ENCODE assay signal across 22 cellular contexts in genomic region chr16:89104930-89105571, GRCh38. TPM values are rescaled to one million over a fixed set of nuclear protein-coding genes. Genes with fewer than 3 reads are reported as not detected.
A peak's percentile ranks its signal among the peaks of the same experiment; 100 is the strongest.
DNase-seq lines count a peak whose midpoint lies in the region; ATAC-seq and TF ChIP-seq lines count a peak whose summit lies in the region.
"Had no signal": no experiment of that assay in that cellular context is flagged by ENCODE, and none has a peak within 500 bp of the region (broad histone marks: within the 10 kb centered on the region; RNA-seq: fewer than 3 reads in every experiment).

No MANE protein-coding gene starts in this region.

- H3K36me3 Mint-ChIP-seq in activated naive CD8-positive, alpha-beta T cell treated with anti-CD3 and anti-CD28 coated beads, Interleukin-2, amount 50 U/mL, for 24 hours (ENCODE audit: low read depth), result peaks cover 37% of the 10 kb centered on the region
- peaks cover 26% of the 10 kb centered on the region for H3K36me3 Mint-ChIP-seq in activated naive CD8-positive, alpha-beta T cell treated with anti-CD3 and anti-CD28 coated beads for 36 hours

- H3K4me1 ChIP-seq in thyroid gland, result no peaks in the 10 kb centered on the region
- H3K4me1 ChIP-seq: parathyroid adenoma had no signal

- no peak overlapping the region for H3K27ac Mint-ChIP-seq in activated naive CD8-positive, alpha-beta T cell treated with anti-CD3 and anti-CD28 coated beads, Interleukin-2, amount 50 U/mL, for 24 hours
- H3K27ac Mint-ChIP-seq in activated naive CD8-positive, alpha-beta T cell treated with anti-CD3 and anti-CD28 coated beads for 36 hours, result no peak overlapping the region
- H3K27ac Mint-ChIP-seq: activated CD4-positive, alpha-beta T cell treated with anti-CD3 and anti-CD28 coated beads, Interleukin-2, amount 10 ng/mL, durations not matched to agents 24 days and 14 days; activated naive CD8-positive, alpha-beta T cell treated with anti-CD3 and anti-CD28 coated beads, Interleukin-2, amount 10 ng/mL, durations not matched to agents 7 days and 5 days; CD8-positive, alpha-beta T cell; endodermal cell; stimulated activated naive CD8-positive, alpha-beta T cell treated with anti-CD3 and anti-CD28 coated beads, Interleukin-15, Interleukin-2, amounts not matched to agents 100 ng/mL and 50 ng/mL, for 24 hours had no signal

- H3K9me3 Mint-ChIP-seq in activated naive CD8-positive, alpha-beta T cell treated with anti-CD3 and anti-CD28 coated beads, Interleukin-2, amount 50 U/mL, for 24 hours, result no peaks in the 10 kb centered on the region
- no peaks in the 10 kb centered on the region for H3K9me3 Mint-ChIP-seq in activated naive CD8-positive, alpha-beta T cell treated with anti-CD3 and anti-CD28 coated beads for 36 hours
- H3K9me3 Mint-ChIP-seq: activated CD4-positive, alpha-beta T cell treated with anti-CD3 and anti-CD28 coated beads, Interleukin-2, amount 10 ng/mL, durations not matched to agents 24 days and 14 days; activated naive CD8-positive, alpha-beta T cell treated with anti-CD3 and anti-CD28 coated beads, Interleukin-2, amount 10 ng/mL, durations not matched to agents 7 days and 5 days; CD8-positive, alpha-beta T cell; endodermal cell; stimulated activated naive CD8-positive, alpha-beta T cell treated with anti-CD3 and anti-CD28 coated beads, Interleukin-15, Interleukin-2, amounts not matched to agents 100 ng/mL and 50 ng/mL, for 24 hours had no signal

- no peak overlapping the region for H3K4me3 ChIP-seq in thyroid gland (replicated peaks in 1 of 3)
- H3K4me3 ChIP-seq: cardiac muscle cell, MG63, PC-9 had no signal

- 27 to 67% methylated on average over 18 to 22 of the region's 23 CpGs for WGBS in thyroid gland, 2 donors

- no peaks in the 10 kb centered on the region for H3K9me3 ChIP-seq in thyroid gland
- H3K9me3 ChIP-seq: MG63, SK-N-SH had no signal

- H3K36me3 ChIP-seq in thyroid gland, result peaks cover 33 to 42% of the 10 kb centered on the region in 2 donors

- no peak overlapping the region for H3K4me3 Mint-ChIP-seq in activated naive CD8-positive, alpha-beta T cell treated with anti-CD3 and anti-CD28 coated beads, Interleukin-2, amount 50 U/mL, for 24 hours
- H3K4me3 Mint-ChIP-seq in activated naive CD8-positive, alpha-beta T cell treated with anti-CD3 and anti-CD28 coated beads for 36 hours, result no peak overlapping the region
- H3K4me3 Mint-ChIP-seq: activated CD4-positive, alpha-beta T cell treated with anti-CD3 and anti-CD28 coated beads, Interleukin-2, amount 10 ng/mL, durations not matched to agents 24 days and 14 days; activated naive CD8-positive, alpha-beta T cell treated with anti-CD3 and anti-CD28 coated beads, Interleukin-2, amount 10 ng/mL, durations not matched to agents 7 days and 5 days; CD8-positive, alpha-beta T cell; endodermal cell; stimulated activated naive CD8-positive, alpha-beta T cell treated with anti-CD3 and anti-CD28 coated beads, Interleukin-15, Interleukin-2, amounts not matched to agents 100 ng/mL and 50 ng/mL, for 24 hours had no signal

- TF ChIP-seq CTCF in thyroid gland (IDR thresholded peaks at IDR 0.05), result no peak

- no peak for DNase-seq in activated naive CD8-positive, alpha-beta T cell treated with anti-CD3 and anti-CD28 coated beads, Interleukin-2, amount 50 U/mL, for 24 hours
- no peak for DNase-seq in activated naive CD8-positive, alpha-beta T cell treated with anti-CD3 and anti-CD28 coated beads for 36 hours
- DNase-seq in germinal center (ENCODE audit: low spot score) (peak; percentile 29), thyroid gland (peak; percentile 77 to 96), NCI-H69 (lab: John Stamatoyannopoulos, UW) (no peak)
- no peak for DNase-seq in stimulated activated CD4-positive, alpha-beta T cell treated with anti-CD3 and anti-CD28 coated beads, Interleukin-2, amount 100 ng/mL, for 24 hours
- DNase-seq: activated CD4-positive, alpha-beta T cell treated with anti-CD3 and anti-CD28 coated beads, Interleukin-2, amount 10 ng/mL, durations not matched to agents 24 days and 14 days; activated naive CD8-positive, alpha-beta T cell treated with anti-CD3 and anti-CD28 coated beads, Interleukin-2, amount 10 ng/mL, durations not matched to agents 7 days and 5 days; endodermal cell; HCEC 1CT; MG63; NCI-H1694; NCI-H526; PC-9; SK-N-SH had no signal

- peak overlapping the region in 1 of 3 donors; percentile 45 for H3K27ac ChIP-seq in thyroid gland
- H3K27ac ChIP-seq: cardiac muscle cell, parathyroid adenoma, PC-9 had no signal

- intact Hi-C loops in thyroid gland (cut with DNase I), result no loop called here

- ATAC-seq in activated naive CD8-positive, alpha-beta T cell treated with anti-CD3 and anti-CD28 coated beads, Interleukin-2, amount 50 U/mL, for 24 hours, result peak; percentile 21
- ATAC-seq in HG03442 (IDR thresholded peaks at IDR 0.05; ENCODE audit: unreplicated experiment) (peak; percentile 41), GM18511 (IDR thresholded peaks at IDR 0.05; ENCODE audit: unreplicated experiment) (no peak)
- ATAC-seq: CD8-positive, alpha-beta T cell; left lobe of liver had no signal

- no peaks in the 10 kb centered on the region for H3K27me3 Mint-ChIP-seq in activated naive CD8-positive, alpha-beta T cell treated with anti-CD3 and anti-CD28 coated beads, Interleukin-2, amount 50 U/mL, for 24 hours
- no peaks in the 10 kb centered on the region for H3K27me3 Mint-ChIP-seq in activated naive CD8-positive, alpha-beta T cell treated with anti-CD3 and anti-CD28 coated beads for 36 hours
- H3K27me3 Mint-ChIP-seq: activated CD4-positive, alpha-beta T cell treated with anti-CD3 and anti-CD28 coated beads, Interleukin-2, amount 10 ng/mL, durations not matched to agents 24 days and 14 days; activated naive CD8-positive, alpha-beta T cell treated with anti-CD3 and anti-CD28 coated beads, Interleukin-2, amount 10 ng/mL, durations not matched to agents 7 days and 5 days; stimulated activated naive CD8-positive, alpha-beta T cell treated with anti-CD3 and anti-CD28 coated beads, Interleukin-15, Interleukin-2, amounts not matched to agents 100 ng/mL and 50 ng/mL, for 24 hours had no signal

- H3K4me1 Mint-ChIP-seq in activated naive CD8-positive, alpha-beta T cell treated with anti-CD3 and anti-CD28 coated beads, Interleukin-2, amount 50 U/mL, for 24 hours, result peaks cover 12% of the 10 kb centered on the region
- H3K4me1 Mint-ChIP-seq in activated naive CD8-positive, alpha-beta T cell treated with anti-CD3 and anti-CD28 coated beads for 36 hours, result peaks cover 9% of the 10 kb centered on the region
- H3K4me1 Mint-ChIP-seq: endodermal cell had no signal

- no peaks in the 10 kb centered on the region for H3K27me3 ChIP-seq in thyroid gland
- H3K27me3 ChIP-seq: cardiac muscle cell, MG63 had no signal

- TF ChIP-seq POLR2A in thyroid gland (IDR thresholded peaks at IDR 0.05), result no peak

RNA-seq across cellular contexts. Expression of gene ACSF3, which starts 11.4 kb away (rescaled TPM):
- total RNA-seq in activated naive CD8-positive, alpha-beta T cell treated with anti-CD3 and anti-CD28 coated beads for 36 hours, result 10 to 100 TPM; 32.1 to 38.4 TPM
- total RNA-seq in thyroid gland, result 10 to 100 TPM; 30.1 to 51.2 (median 33.4) TPM

Comparison
In these comparisons a context has a peak if more than half of its experiments do, and no peak if none do; other contexts are left out.
1. DNase-seq: peak in germinal center (single experiment) and thyroid gland (2 of 2); none in activated naive CD8-positive, alpha-beta T cell treated with anti-CD3 and anti-CD28 coated beads, Interleukin-2, amount 50 U/mL, for 24 hours (single experiment), activated naive CD8-positive, alpha-beta T cell treated with anti-CD3 and anti-CD28 coated beads for 36 hours (single experiment), NCI-H69 (single experiment) and stimulated activated CD4-positive, alpha-beta T cell treated with anti-CD3 and anti-CD28 coated beads, Interleukin-2, amount 100 ng/mL, for 24 hours (0 of 2).